ENCODE assay signal across 21 cellular contexts in genomic region chr2:64711260-64711659, GRCh38. TPM values are rescaled to one million over a fixed set of nuclear protein-coding genes. Genes with fewer than 3 reads are reported as not detected.
DNase-seq lines count a peak whose midpoint lies in the region; ATAC-seq and TF ChIP-seq lines count a peak whose summit lies in the region.
"Had no signal": no experiment of that assay in that cellular context is flagged by ENCODE, and none has a peak within 500 bp of the region (broad histone marks: within the 10 kb centered on the region; RNA-seq: fewer than 3 reads in every experiment).

No MANE protein-coding gene starts in this region.

- no peak overlapping the region for H3K27ac ChIP-seq in RWPE1
- H3K27ac ChIP-seq: sigmoid colon, tibial nerve, WERI-Rb-1 had no signal

- H3K36me3 Mint-ChIP-seq in T-helper 2 cell treated with Interferon-gamma antibody and Interleukin-4, amounts not matched to agents 5 μg/mL and 100 μg/mL, for 36 hours (ENCODE audit: low read depth): peaks cover 11% of the 10 kb centered on the region
- peaks cover 11% of the 10 kb centered on the region for H3K36me3 Mint-ChIP-seq in activated CD8-positive, alpha-beta T cell treated with anti-CD3 and anti-CD28 coated beads, Interleukin-2, amount 10 ng/mL, durations not matched to agents 7 days and 5 days (ENCODE audit: low read depth)

- H3K27me3 Mint-ChIP-seq in T-helper 2 cell treated with Interferon-gamma antibody and Interleukin-4, amounts not matched to agents 5 μg/mL and 100 μg/mL, for 36 hours (ENCODE audit: low read depth): no peaks in the 10 kb centered on the region
- no peaks in the 10 kb centered on the region for H3K27me3 Mint-ChIP-seq in activated CD8-positive, alpha-beta T cell treated with anti-CD3 and anti-CD28 coated beads, Interleukin-2, amount 10 ng/mL, durations not matched to agents 7 days and 5 days (ENCODE audit: low read depth)

- peak overlapping the region; percentile 61 for H3K4me3 Mint-ChIP-seq in T-helper 2 cell treated with Interferon-gamma antibody and Interleukin-4, amounts not matched to agents 5 μg/mL and 100 μg/mL, for 36 hours
- peak overlapping the region; percentile 6 for H3K4me3 Mint-ChIP-seq in activated CD8-positive, alpha-beta T cell treated with anti-CD3 and anti-CD28 coated beads, Interleukin-2, amount 10 ng/mL, durations not matched to agents 7 days and 5 days
- H3K4me3 Mint-ChIP-seq: endodermal cell had no signal

- DNase-seq in T-helper 2 cell treated with Interferon-gamma antibody and Interleukin-4, amounts not matched to agents 5 μg/mL and 100 μg/mL, for 36 hours (ENCODE audit: low spot score): no peak
- DNase-seq in T-helper 2 cell (no peak), Daoy (ENCODE audit: low read depth) (peak; percentile 19), left kidney (ENCODE audit: low read depth, low spot score) (peak; percentile 16), DMS153 (lab: John Stamatoyannopoulos, UW) (no peak), RWPE1 (ENCODE audit: low spot score) (no peak)
- DNase-seq in activated CD8-positive, alpha-beta T cell treated with anti-CD3 and anti-CD28 coated beads, Interleukin-2, amount 10 ng/mL, durations not matched to agents 7 days and 5 days: peak; percentile 43
- DNase-seq: 8988T; endodermal cell; KG1; left colon; NCI-H1105 treated with DMSO at 0.1 percent for 48 hours; NCI-H748 treated with DMSO at 0.1 percent for 48 hours; PC-3; sigmoid colon; SK-N-SH; stimulated activated CD4-positive, alpha-beta T cell treated with anti-CD3 and anti-CD28 coated beads, Interleukin-4, amount 100 ng/mL, for 1 hour; stimulated activated CD8-positive, alpha-beta memory T cell treated with anti-CD3 and anti-CD28 coated beads, Interleukin-4, amount 100 ng/mL, for 48 hours; WERI-Rb-1 had no signal

- peak overlapping the region; percentile 63 for H3K27ac Mint-ChIP-seq in T-helper 2 cell treated with Interferon-gamma antibody and Interleukin-4, amounts not matched to agents 5 μg/mL and 100 μg/mL, for 36 hours
- H3K27ac Mint-ChIP-seq in activated CD8-positive, alpha-beta T cell treated with anti-CD3 and anti-CD28 coated beads, Interleukin-2, amount 10 ng/mL, durations not matched to agents 7 days and 5 days: peak overlapping the region; percentile 27
- H3K27ac Mint-ChIP-seq: endodermal cell had no signal

- no peak for TF ChIP-seq CTCF in RWPE1 (conservative IDR thresholded peaks at IDR 0.05; ENCODE audit: low read depth)

- H3K4me1 Mint-ChIP-seq in T-helper 2 cell treated with Interferon-gamma antibody and Interleukin-4, amounts not matched to agents 5 μg/mL and 100 μg/mL, for 36 hours (ENCODE audit: low read depth): peaks cover 17% of the 10 kb centered on the region
- H3K4me1 Mint-ChIP-seq in activated CD8-positive, alpha-beta T cell treated with anti-CD3 and anti-CD28 coated beads, Interleukin-2, amount 10 ng/mL, durations not matched to agents 7 days and 5 days (ENCODE audit: low read depth): peaks cover 21% of the 10 kb centered on the region
- H3K4me1 Mint-ChIP-seq: endodermal cell had no signal

- CTCF ChIA-PET in activated CD8-positive, alpha-beta T cell treated with anti-CD3 and anti-CD28 coated beads, Interleukin-2, amount 10 ng/mL, durations not matched to agents 7 days and 5 days (lab: Charles Lee): interaction anchor here (0.7 to 2.1 kb wide), 8 partner anchors 11 to 121 kb away, joined by 3 to 12 read pairs (median 4); no protein-coding TSS in a partner anchor
- CTCF ChIA-PET in RWPE1 (lab: Yijun Ruan, JAX): no interaction called here

- ATAC-seq in activated CD8-positive, alpha-beta T cell treated with anti-CD3 and anti-CD28 coated beads, Interleukin-2, amount 10 ng/mL, durations not matched to agents 7 days and 5 days: peak; percentile 78
- ATAC-seq in GM19023 (IDR thresholded peaks at IDR 0.05; ENCODE audit: unreplicated experiment): no peak
- ATAC-seq: left colon, PC-3 had no signal

- POLR2A ChIA-PET in activated CD8-positive, alpha-beta T cell treated with anti-CD3 and anti-CD28 coated beads, Interleukin-2, amount 10 ng/mL, durations not matched to agents 7 days and 5 days (lab: Charles Lee): interaction anchor here (1.8 kb wide), 1 partner anchor 58 kb away, joined by 8 read pairs; the partner anchor contains the start of gene SERTAD2
- POLR2A ChIA-PET in RWPE1 (lab: Yijun Ruan, JAX; ENCODE audit: low non-redundant PET): no interaction called here

- peaks cover 11% of the 10 kb centered on the region for H3K9me3 Mint-ChIP-seq in T-helper 2 cell treated with Interferon-gamma antibody and Interleukin-4, amounts not matched to agents 5 μg/mL and 100 μg/mL, for 36 hours
- peaks cover 5% of the 10 kb centered on the region for H3K9me3 Mint-ChIP-seq in activated CD8-positive, alpha-beta T cell treated with anti-CD3 and anti-CD28 coated beads, Interleukin-2, amount 10 ng/mL, durations not matched to agents 7 days and 5 days (ENCODE audit: insufficient read depth)
- H3K9me3 Mint-ChIP-seq: endodermal cell had no signal

RNA-seq across cellular contexts. Expression of gene SERTAD2, which starts 57.5 kb away (rescaled TPM):
- total RNA-seq in Daoy (2014; rRNA removed; shearing (Covaris generic)): 4.1 and 5.8 TPM in 2 replicates
- 10 to 100 TPM; 21.4 to 21.8 TPM for total RNA-seq in activated CD8-positive, alpha-beta T cell treated with anti-CD3 and anti-CD28 coated beads, Interleukin-2, amount 10 ng/mL, durations not matched to agents 7 days and 5 days

Comparison
In these comparisons a context has a peak if more than half of its experiments do, and no peak if none do; other contexts are left out.
1. DNase-seq: peak in Daoy (single experiment), activated CD8-positive, alpha-beta T cell treated with anti-CD3 and anti-CD28 coated beads, Interleukin-2, amount 10 ng/mL, durations not matched to agents 7 days and 5 days (single experiment) and left kidney (single experiment); none in T-helper 2 cell treated with Interferon-gamma antibody and Interleukin-4, amounts not matched to agents 5 μg/mL and 100 μg/mL, for 36 hours (single experiment), T-helper 2 cell (0 of 5), DMS153 (single experiment) and RWPE1 (single experiment).